Comparison of ENCODE assay signal across 8 cellular contexts in genomic region chrX:102712967-102713677, GRCh38. TPM values are rescaled to one million over a fixed set of nuclear protein-coding genes. Genes with fewer than 3 reads are reported as not detected.
DNase-seq lines count a peak whose midpoint lies in the region; ATAC-seq and TF ChIP-seq lines count a peak whose summit lies in the region.

No MANE protein-coding gene starts in this region.

- H3K9me3 Mint-ChIP-seq in T-helper 1 cell treated with Interleukin-12 subunit alpha and Interleukin-12 subunit beta and Interleukin-4 antibody, amounts not matched to agents 30 μg/mL and 1 μg/mL, for 36 hours: no peaks in the 10 kb centered on the region
- H3K9me3 Mint-ChIP-seq in activated naive CD8-positive, alpha-beta T cell (ENCODE audit: low read depth): no peaks in the 10 kb centered on the region
- H3K9me3 Mint-ChIP-seq in naive thymus-derived CD4-positive, alpha-beta T cell: peaks cover 0 to 1% (median 0%) of the 10 kb centered on the region in 11 donors

- POLR2A ChIA-PET in naive thymus-derived CD4-positive, alpha-beta T cell (lab: Charles Lee): no interaction called here

- CTCF ChIA-PET in naive thymus-derived CD4-positive, alpha-beta T cell (lab: Charles Lee): no interaction called here

- H3K27me3 Mint-ChIP-seq in T-helper 1 cell treated with Interleukin-12 subunit alpha and Interleukin-12 subunit beta and Interleukin-4 antibody, amounts not matched to agents 30 μg/mL and 1 μg/mL, for 36 hours (ENCODE audit: low read depth): peaks cover 28% of the 10 kb centered on the region
- H3K27me3 Mint-ChIP-seq in activated naive CD8-positive, alpha-beta T cell: no peaks in the 10 kb centered on the region
- peaks cover 5 to 30% (median 8%) of the 10 kb centered on the region in 5 donors for H3K27me3 Mint-ChIP-seq in naive thymus-derived CD4-positive, alpha-beta T cell

- no peak overlapping the region for H3K27ac Mint-ChIP-seq in T-helper 1 cell treated with Interleukin-12 subunit alpha and Interleukin-12 subunit beta and Interleukin-4 antibody, amounts not matched to agents 30 μg/mL and 1 μg/mL, for 36 hours
- no peak overlapping the region for H3K27ac Mint-ChIP-seq in activated naive CD8-positive, alpha-beta T cell
- H3K27ac Mint-ChIP-seq in naive thymus-derived CD4-positive, alpha-beta T cell: peak overlapping the region in 6 of 9 donors; percentile 36 to 93 (median 56)

- H3K4me3 Mint-ChIP-seq in T-helper 1 cell treated with Interleukin-12 subunit alpha and Interleukin-12 subunit beta and Interleukin-4 antibody, amounts not matched to agents 30 μg/mL and 1 μg/mL, for 36 hours: peak overlapping the region; percentile 37
- peak overlapping the region; percentile 86 for H3K4me3 Mint-ChIP-seq in activated naive CD8-positive, alpha-beta T cell
- H3K4me3 Mint-ChIP-seq in naive thymus-derived CD4-positive, alpha-beta T cell: peak overlapping the region; percentile 70 to 94 (median 88)

- H3K4me3 ChIP-seq in foreskin fibroblast (ENCODE audit: low read depth in 1 of 2, low read length in 2 of 2): peak overlapping the region; percentile 66 to 79
- peak overlapping the region; percentile 50 for H3K4me3 ChIP-seq in naive thymus-derived CD4-positive, alpha-beta T cell (ENCODE audit: low read length)

- intact Hi-C loops in naive thymus-derived CD4-positive, alpha-beta T cell (cut with micrococcal nuclease): loop anchor here in 1 of 2 donors (1.0 to 10.0 kb wide), 6 partner anchors 7 to 1304 kb away; partner anchors contain the start of genes ARMCX5, BEX5, GPRASP1 and GPRASP3

- H3K4me1 ChIP-seq in naive thymus-derived CD4-positive, alpha-beta T cell (ENCODE audit: control insufficient read depth in 2 of 2, insufficient read depth in 2 of 2, low read length in 2 of 2): peaks cover 0 to 8% of the 10 kb centered on the region in 2 donors

- no peaks in the 10 kb centered on the region for H3K9me3 ChIP-seq in naive thymus-derived CD4-positive, alpha-beta T cell (ENCODE audit: control insufficient read depth in 2 of 3, low read length in 3 of 3)

- no peaks in the 10 kb centered on the region for H3K36me3 Mint-ChIP-seq in T-helper 1 cell treated with Interleukin-12 subunit alpha and Interleukin-12 subunit beta and Interleukin-4 antibody, amounts not matched to agents 30 μg/mL and 1 μg/mL, for 36 hours (ENCODE audit: low read depth)
- H3K36me3 Mint-ChIP-seq in activated naive CD8-positive, alpha-beta T cell: no peaks in the 10 kb centered on the region
- H3K36me3 Mint-ChIP-seq in naive thymus-derived CD4-positive, alpha-beta T cell: no peaks in the 10 kb centered on the region

- no peak for ATAC-seq in naive thymus-derived CD4-positive, alpha-beta T cell
- ATAC-seq in HG03565 (IDR thresholded peaks at IDR 0.05; ENCODE audit: unreplicated experiment): no peak
- ATAC-seq in HG02642 (IDR thresholded peaks at IDR 0.05; ENCODE audit: poor library complexity, unreplicated experiment): no peak

- H3K4me1 Mint-ChIP-seq in T-helper 1 cell treated with Interleukin-12 subunit alpha and Interleukin-12 subunit beta and Interleukin-4 antibody, amounts not matched to agents 30 μg/mL and 1 μg/mL, for 36 hours (ENCODE audit: low read depth): no peaks in the 10 kb centered on the region
- peaks cover 17% of the 10 kb centered on the region for H3K4me1 Mint-ChIP-seq in activated naive CD8-positive, alpha-beta T cell (ENCODE audit: low read depth)
- H3K4me1 Mint-ChIP-seq in naive thymus-derived CD4-positive, alpha-beta T cell: peaks cover 5 to 35% (median 25%) of the 10 kb centered on the region in 7 donors

- DNase-seq in T-helper 1 cell: no peak
- DNase-seq in NCI-H1930 (lab: John Stamatoyannopoulos, UW): peak; percentile 32 to 42
- peak; percentile 21 to 71 for DNase-seq in foreskin fibroblast
- peak in 7 of 9 donors; percentile 9 to 33 (median 23) for DNase-seq in naive thymus-derived CD4-positive, alpha-beta T cell

- TF ChIP-seq CTCF in foreskin fibroblast (IDR thresholded peaks at IDR 0.05; ENCODE audit: low read depth, low read length): peak; percentile 55

- peak overlapping the region; percentile 14 for H3K27ac ChIP-seq in naive thymus-derived CD4-positive, alpha-beta T cell (ENCODE audit: low read depth, low read length)

- H3K27me3 ChIP-seq in naive thymus-derived CD4-positive, alpha-beta T cell (ENCODE audit: control insufficient read depth in 2 of 2, insufficient read depth in 2 of 2, low read length in 2 of 2): no peaks in the 10 kb centered on the region

- H3K36me3 ChIP-seq in naive thymus-derived CD4-positive, alpha-beta T cell (ENCODE audit: control insufficient read depth in 2 of 3, insufficient read depth in 3 of 3, low read length in 3 of 3): no peaks in the 10 kb centered on the region

RNA-seq across cellular contexts. Expression of gene GPRASP2, which starts 0.9 kb away (rescaled TPM):
- 1 to 10 TPM in 4 of 5 experiments, under 1 TPM in 1; 0.29 to 5.7 (median 2.1) TPM for total RNA-seq in naive thymus-derived CD4-positive, alpha-beta T cell
- polyA plus RNA-seq in naive thymus-derived CD4-positive, alpha-beta T cell: 1 to 10 TPM; 4.4 to 9.3 TPM

RNA-seq across cellular contexts. Expression of gene GPRASP3, which starts 7.4 kb away (rescaled TPM):
- 1 to 10 TPM; 1.5 to 3.5 (median 1.9) TPM for total RNA-seq in naive thymus-derived CD4-positive, alpha-beta T cell
- 1 to 10 TPM in 1 of 2 donors, under 1 TPM in 1; 0.39 to 1.4 TPM for polyA plus RNA-seq in naive thymus-derived CD4-positive, alpha-beta T cell

Comparison
In these comparisons a context has a peak if more than half of its experiments do, and no peak if none do; other contexts are left out.
1. H3K27ac Mint-ChIP-seq: peak in naive thymus-derived CD4-positive, alpha-beta T cell (6 of 9); none in T-helper 1 cell treated with Interleukin-12 subunit alpha and Interleukin-12 subunit beta and Interleukin-4 antibody, amounts not matched to agents 30 μg/mL and 1 μg/mL, for 36 hours (single experiment) and activated naive CD8-positive, alpha-beta T cell (single experiment).
2. H3K4me3 Mint-ChIP-seq: peak in every context shown above with its lines; median percentile 88 in naive thymus-derived CD4-positive, alpha-beta T cell; 86 in activated naive CD8-positive, alpha-beta T cell; 37 in T-helper 1 cell treated with Interleukin-12 subunit alpha and Interleukin-12 subunit beta and Interleukin-4 antibody, amounts not matched to agents 30 μg/mL and 1 μg/mL, for 36 hours.
3. DNase-seq: peak in NCI-H1930 (2 of 2), foreskin fibroblast (2 of 2) and naive thymus-derived CD4-positive, alpha-beta T cell (7 of 9); none in T-helper 1 cell (0 of 5).